In the genomic region with DNA sequence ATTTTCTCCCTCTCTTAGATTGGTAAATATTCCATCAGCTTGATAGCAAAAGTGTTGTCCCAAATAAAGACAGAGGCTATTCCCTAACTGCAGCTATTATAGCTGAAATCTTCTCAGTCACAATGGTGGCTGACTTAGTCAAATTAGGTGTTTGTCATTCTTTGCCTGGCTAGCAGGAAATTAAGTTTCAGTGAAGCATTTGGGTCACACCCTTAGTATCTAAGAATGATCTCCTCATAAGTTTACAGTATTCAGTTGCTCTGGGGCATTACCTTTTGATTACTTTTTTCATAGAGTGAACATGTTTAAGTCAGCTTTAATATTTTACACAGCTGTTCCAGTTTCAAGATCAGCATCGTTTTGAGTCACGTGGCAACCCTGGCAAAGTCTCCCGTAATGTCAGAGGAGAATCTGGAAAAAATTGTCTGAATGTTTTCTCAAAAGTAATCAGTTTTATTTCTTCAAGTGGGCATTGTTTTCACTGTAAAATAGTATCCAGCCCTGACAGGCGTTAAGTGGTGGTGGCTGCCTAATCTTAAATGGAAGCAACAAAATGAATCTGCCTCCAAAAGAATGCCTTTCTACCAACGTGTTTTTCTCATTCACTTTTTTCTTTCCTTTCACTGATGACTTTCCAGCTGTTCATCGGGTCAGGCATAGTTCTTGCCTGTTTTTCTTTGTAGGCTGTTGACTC, we compare ENCODE assay signal across 19 cellular contexts.
DNase-seq lines count a peak whose midpoint lies in the region; ATAC-seq, FAIRE-seq and TF ChIP-seq lines count a peak whose summit lies in the region.
"Had no signal": no experiment of that assay in that cellular context is flagged by ENCODE, and none has a peak within 500 bp of the region (broad histone marks: within the 10 kb centered on the region; RNA-seq: fewer than 3 reads in every experiment).

No MANE protein-coding gene starts in this region.

- H3K4me1 Mint-ChIP-seq in mesothelial cell of epicardium (peaks cover 45% of the 10 kb centered on the region), type B pancreatic cell (ENCODE audit: unreplicated experiment) (peaks cover 23% of the 10 kb centered on the region)

- no peaks in the 10 kb centered on the region for H3K9me3 ChIP-seq in endothelial cell of umbilical vein (replicated peaks; ENCODE audit: control insufficient read depth, insufficient read depth, low read length)
- H3K9me3 ChIP-seq: psoas muscle, upper lobe of left lung had no signal

- H2AFZ ChIP-seq in endothelial cell of umbilical vein (ENCODE audit: low read depth, low read length) = peak overlapping the region; percentile 35

- H3K9me3 Mint-ChIP-seq in mesothelial cell of epicardium (peaks cover 9% of the 10 kb centered on the region), type B pancreatic cell (no peaks in the 10 kb centered on the region)
- H3K9me3 Mint-ChIP-seq: activated CD4-positive, alpha-beta T cell treated with anti-CD3 and anti-CD28 coated beads, Interleukin-2, amount 10 ng/mL, durations not matched to agents 24 days and 14 days had no signal

- H3K4me1 ChIP-seq in endothelial cell of umbilical vein (ENCODE audit: control insufficient read depth, extremely low read depth, insufficient read depth, low read length) = peaks cover 3% of the 10 kb centered on the region
- H3K4me1 ChIP-seq: psoas muscle, upper lobe of left lung had no signal

- CTCF ChIA-PET in endothelial cell of umbilical vein (lab: Charles Lee) = interaction anchor here (1.0 to 1.2 kb wide), 3 partner anchors 8 to 24 kb away, joined by 3 to 5 read pairs (median 3); no protein-coding TSS in a partner anchor

- no peak for FAIRE-seq in endothelial cell of umbilical vein (lab: Jason Lieb, UNC)
- FAIRE-seq: GM12892, RCC 7860 had no signal

- intact Hi-C loops in endothelial cell of umbilical vein (cut with micrococcal nuclease) = no loop called here

- no peak for TF ChIP-seq POLR2A in endothelial cell of umbilical vein (IDR thresholded peaks at IDR 0.05; ENCODE audit: low read depth, low read length)

- POLR2A ChIA-PET in endothelial cell of umbilical vein (lab: Charles Lee) = no interaction called here

- H3K4me2 ChIP-seq in endothelial cell of umbilical vein (ENCODE audit: insufficient read depth, low read length) = no peak overlapping the region

- no peaks in the 10 kb centered on the region for H3K27me3 ChIP-seq in endothelial cell of umbilical vein (ENCODE audit: control insufficient read depth in 2 of 2, insufficient read depth in 2 of 2, low read length in 2 of 2)
- H3K27me3 ChIP-seq: upper lobe of left lung had no signal

- H3K9me1 ChIP-seq in endothelial cell of umbilical vein (replicated peaks; ENCODE audit: control insufficient read depth, extremely low read depth, insufficient read depth, low read length) = no peaks in the 10 kb centered on the region

- dilution Hi-C loops in endothelial cell of umbilical vein (cut with MboI; ENCODE audit: extremely low pct_ligation_motif_present, low sequenced_read_pairs) = no loop called here

- H3K9ac ChIP-seq in endothelial cell of umbilical vein (replicated peaks; ENCODE audit: extremely low read depth, insufficient read depth, low read length) = no peak overlapping the region

- no peak for ATAC-seq in HG03039 (IDR thresholded peaks at IDR 0.05; ENCODE audit: unreplicated experiment)
- ATAC-seq: CD8-positive, alpha-beta T cell; mucosa of descending colon; psoas muscle had no signal

- H3K36me3 Mint-ChIP-seq in mesothelial cell of epicardium (peaks cover 1% of the 10 kb centered on the region), type B pancreatic cell (no peaks in the 10 kb centered on the region)
- H3K36me3 Mint-ChIP-seq: CD8-positive, alpha-beta T cell had no signal

- DNase-seq in NCI-H2227 treated with DMSO at 0.1 percent for 48 hours (lab: John Stamatoyannopoulos, UW) (peak; percentile 9), NCI-H2227 (lab: John Stamatoyannopoulos, UW; ENCODE audit: unreplicated experiment) (no peak), endothelial cell of umbilical vein (ENCODE audit: low read depth, low spot score) (peak; percentile 22), mesothelial cell of epicardium (ENCODE audit: low spot score in 2 of 2, unreplicated experiment in 2 of 2) (no peak), type B pancreatic cell (ENCODE audit: extremely low spot score, unreplicated experiment) (no peak), KG1 (lab: John Stamatoyannopoulos, UW) (no peak), globus pallidus (ENCODE audit: low spot score) (no peak)
- DNase-seq: activated CD4-positive, alpha-beta T cell treated with anti-CD3 and anti-CD28 coated beads, Interleukin-2, amount 10 ng/mL, durations not matched to agents 24 days and 14 days; CD8-positive, alpha-beta T cell; cortex of kidney; NCI-H187; psoas muscle; T-helper 2 cell; upper lobe of left lung had no signal

- TF ChIP-seq CTCF in endothelial cell of umbilical vein (IDR thresholded peaks at IDR 0.05; ENCODE audit: extremely low read depth in 1 of 2, insufficient read depth in 1 of 2, low read depth in 1 of 2, low read length in 2 of 2) (no peak), mesothelial cell of epicardium (IDR thresholded peaks at IDR 0.05; ENCODE audit: unreplicated experiment) (no peak), type B pancreatic cell (conservative IDR thresholded peaks at IDR 0.05) (no peak)

- H3K4me3 Mint-ChIP-seq in mesothelial cell of epicardium (no peak overlapping the region), type B pancreatic cell (peak overlapping the region; percentile 13)
- H3K4me3 Mint-ChIP-seq: activated CD4-positive, alpha-beta T cell treated with anti-CD3 and anti-CD28 coated beads, Interleukin-2, amount 10 ng/mL, durations not matched to agents 24 days and 14 days; CD8-positive, alpha-beta T cell had no signal

- no TSS peak for BruUV-seq in endothelial cell of umbilical vein (replicated peaks; lab: Mats Ljungman, UMichigan)

- no peaks in the 10 kb centered on the region for H4K20me1 ChIP-seq in endothelial cell of umbilical vein (replicated peaks; ENCODE audit: control insufficient read depth, extremely low read depth, insufficient read depth, low read length)

- H3K36me3 ChIP-seq in endothelial cell of umbilical vein (ENCODE audit: control insufficient read depth in 2 of 2, extremely low read depth in 1 of 2, insufficient read depth in 2 of 2, low read length in 2 of 2) = no peaks in the 10 kb centered on the region
- H3K36me3 ChIP-seq: upper lobe of left lung had no signal

- H3K27ac Mint-ChIP-seq in mesothelial cell of epicardium = peak overlapping the region; percentile 73
- H3K27ac Mint-ChIP-seq in type B pancreatic cell = peak overlapping the region; percentile 5
- H3K27ac Mint-ChIP-seq: activated CD4-positive, alpha-beta T cell treated with anti-CD3 and anti-CD28 coated beads, Interleukin-2, amount 10 ng/mL, durations not matched to agents 24 days and 14 days; CD8-positive, alpha-beta T cell had no signal

- no peaks in the 10 kb centered on the region for H3K79me2 ChIP-seq in endothelial cell of umbilical vein (ENCODE audit: control insufficient read depth, insufficient read depth, low read length)

- no peak overlapping the region for H3K4me3 ChIP-seq in endothelial cell of umbilical vein (replicated peaks in 1 of 3; ENCODE audit: insufficient read depth in 1 of 3, low read depth in 1 of 3, low read length in 3 of 3)
- H3K4me3 ChIP-seq: mucosa of descending colon, psoas muscle, upper lobe of left lung had no signal

- no peak overlapping the region for H3K27ac ChIP-seq in endothelial cell of umbilical vein (ENCODE audit: insufficient read depth, low read depth, low read length)
- H3K27ac ChIP-seq: 22Rv1, psoas muscle, upper lobe of left lung had no signal

- H3K27me3 Mint-ChIP-seq in mesothelial cell of epicardium (ENCODE audit: low read depth) (no peaks in the 10 kb centered on the region), type B pancreatic cell (no peaks in the 10 kb centered on the region)
- H3K27me3 Mint-ChIP-seq: activated CD4-positive, alpha-beta T cell treated with anti-CD3 and anti-CD28 coated beads, Interleukin-2, amount 10 ng/mL, durations not matched to agents 24 days and 14 days had no signal

TF ChIP-seq in endothelial cell of umbilical vein, 7 proteins besides CTCF, POLR2A, EP300 and RAD21:
- TF ChIP-seq POLR2AphosphoS5 (IDR thresholded peaks at IDR 0.05; ENCODE audit: insufficient read depth, low read depth, low read length) (no peak), FOS (IDR thresholded peaks at IDR 0.05; ENCODE audit: borderline replicate concordance, insufficient read depth, low read length) (no peak), JUN (IDR thresholded peaks at IDR 0.05; ENCODE audit: borderline replicate concordance, insufficient read depth, insufficient read length, low read depth) (no peak), MYC (IDR thresholded peaks at IDR 0.05; ENCODE audit: low read depth, low read length) (no peak), GATA2 (IDR thresholded peaks at IDR 0.05; ENCODE audit: insufficient read depth, insufficient read length, low read depth, low read length) (no peak), MAX (IDR thresholded peaks at IDR 0.05; ENCODE audit: insufficient read depth, insufficient read length) (no peak), EZH2 (IDR thresholded peaks at IDR 0.05; ENCODE audit: borderline replicate concordance, low read depth, low read length, severe bottlenecking) (no peak)
TF ChIP-seq in endothelial cell of umbilical vein: peak in this region for 0.

Comparison
In these comparisons a context has a peak if more than half of its experiments do, and no peak if none do; other contexts are left out.
1. DNase-seq: peak in NCI-H2227 treated with DMSO at 0.1 percent for 48 hours (single experiment) and endothelial cell of umbilical vein (single experiment); none in NCI-H2227 (single experiment), mesothelial cell of epicardium (0 of 2), type B pancreatic cell (single experiment), KG1 (single experiment) and globus pallidus (single experiment).